ENCODE assay signal across 8 cellular contexts in the genomic region with DNA sequence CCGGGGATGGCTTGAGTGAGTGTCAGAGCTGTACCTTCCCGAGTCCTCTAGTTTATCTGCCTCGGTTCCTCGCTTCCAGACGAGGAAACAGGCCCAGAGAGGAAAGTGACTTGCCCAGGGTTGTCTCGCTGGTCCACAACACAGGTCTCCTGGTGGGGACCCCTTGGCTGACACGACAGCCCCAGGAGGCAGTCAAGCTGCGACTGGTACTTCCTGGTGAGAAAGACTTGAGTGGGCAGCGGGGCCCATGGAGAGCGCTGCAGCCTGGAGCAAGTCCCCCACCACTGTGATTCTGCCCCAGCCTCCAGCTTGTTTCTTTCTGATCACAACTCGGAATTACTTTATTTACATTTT. TPM values are rescaled to one million over a fixed set of nuclear protein-coding genes. Genes with fewer than 3 reads are reported as not detected.
DNase-seq lines count a peak whose midpoint lies in the region; ATAC-seq and TF ChIP-seq lines count a peak whose summit lies in the region.

No MANE protein-coding gene starts in this region.

- no peaks in the 10 kb centered on the region for H3K79me1 ChIP-seq in mesendoderm (ENCODE audit: low read length)

- POLR2A ChIA-PET in BJ (lab: Charles Lee) = interaction anchor here (0.6 kb wide), 1 partner anchor 12 kb away, joined by 8 read pairs; no protein-coding TSS in a partner anchor

- WGBS in mesendoderm (ENCODE audit: extremely low coverage, insufficient coverage, low lambda C conversion rate) = no CpG with 5 or more reads among the region's 11 CpGs

- no peak for DNase-seq in BJ (ENCODE audit: low read depth)
- no peak for DNase-seq in SK-N-MC (ENCODE audit: low read depth, low spot score)
- DNase-seq in mesendoderm = no peak
- no peak for DNase-seq in NCI-H1092 treated with DMSO at 0.1 percent for 48 hours (lab: John Stamatoyannopoulos, UW)
- no peak for DNase-seq in posterior cingulate gyrus
- DNase-seq in kidney tubule cell (ENCODE audit: low spot score) = no peak
- DNase-seq in GF-D8 (lab: John Stamatoyannopoulos, UW) = no peak

- no peaks in the 10 kb centered on the region for H3K9me3 ChIP-seq in SK-N-MC (ENCODE audit: low read depth, low read length)

- no peaks in the 10 kb centered on the region for H3K79me2 ChIP-seq in mesendoderm (ENCODE audit: control insufficient read depth, insufficient read depth, low read length)

- H3K36me3 ChIP-seq in BJ (ENCODE audit: control insufficient read depth, insufficient read depth, low read length) = no peaks in the 10 kb centered on the region
- H3K36me3 ChIP-seq in SK-N-MC (ENCODE audit: insufficient read depth, low read length) = no peaks in the 10 kb centered on the region
- H3K36me3 ChIP-seq in mesendoderm (ENCODE audit: control insufficient read depth, insufficient read depth, low read length) = no peaks in the 10 kb centered on the region

- no peak overlapping the region for H3K9ac ChIP-seq in SK-N-MC (ENCODE audit: insufficient read length)
- no peak overlapping the region for H3K9ac ChIP-seq in mesendoderm (ENCODE audit: low read length)

- no peak overlapping the region for H2AK5ac ChIP-seq in mesendoderm (ENCODE audit: low read length)

- H4K5ac ChIP-seq in mesendoderm (ENCODE audit: low read length) = no peak overlapping the region

- no peak overlapping the region for H3K4ac ChIP-seq in mesendoderm (ENCODE audit: low read depth, low read length)

- H3K4me2 ChIP-seq in mesendoderm (ENCODE audit: low read length) = peak overlapping the region; percentile 2

- H2BK120ac ChIP-seq in mesendoderm (ENCODE audit: low read depth, low read length) = no peak overlapping the region

- no peak overlapping the region for H3K18ac ChIP-seq in mesendoderm (ENCODE audit: low read length)

- H2BK15ac ChIP-seq in mesendoderm (replicated peaks; ENCODE audit: low read depth) = no peak overlapping the region

- H2BK5ac ChIP-seq in mesendoderm (ENCODE audit: low read length) = no peak overlapping the region

- no peak overlapping the region for H3K23ac ChIP-seq in mesendoderm (ENCODE audit: low read length)

- no peaks in the 10 kb centered on the region for H3K4me1 ChIP-seq in mesendoderm (ENCODE audit: control insufficient read depth, low read depth, low read length)

- no peaks in the 10 kb centered on the region for H3K27me3 ChIP-seq in BJ (ENCODE audit: control insufficient read depth, insufficient read depth, low read length)
- H3K27me3 ChIP-seq in mesendoderm (ENCODE audit: insufficient read depth, low read length, poor library complexity) = no peaks in the 10 kb centered on the region

- H3K27ac ChIP-seq in SK-N-MC = no peak overlapping the region
- H3K27ac ChIP-seq in mesendoderm (ENCODE audit: low read depth, low read length) = no peak overlapping the region

- ATAC-seq in GM21619 (IDR thresholded peaks at IDR 0.05; ENCODE audit: unreplicated experiment) = peak; percentile 15

- intact Hi-C loops in posterior cingulate gyrus (cut with DNase I) = no loop called here

- CTCF ChIA-PET in BJ (lab: Yijun Ruan, JAX) = interaction anchor here (1.6 to 1.8 kb wide), 2 partner anchors 14 to 19 kb away, joined by 4 to 5 read pairs; no protein-coding TSS in a partner anchor

- TF ChIP-seq CTCF in BJ (IDR thresholded peaks at IDR 0.05; ENCODE audit: insufficient read depth, low read depth, low read length) = no peak

- H4K8ac ChIP-seq in mesendoderm (ENCODE audit: low read depth, low read length) = no peak overlapping the region

- H3K56ac ChIP-seq in mesendoderm (ENCODE audit: low read length) = no peak overlapping the region

- H3K4me3 ChIP-seq in BJ (ENCODE audit: low read depth, low read length) (peak overlapping the region; percentile 58), SK-N-MC (peak overlapping the region; percentile 89), mesendoderm (ENCODE audit: low read length) (no peak overlapping the region)

RNA-seq across cellular contexts. Expression of gene CHRNA5, which starts 0.6 kb away (rescaled TPM):
- polyA plus RNA-seq in BJ (2011; rRNA removed) = 1.1 and 1.9 TPM in 2 replicates
- 0.10 and 0.33 TPM in 2 replicates for polyA minus RNA-seq in BJ (2011; rRNA and poly(A)+ RNA removed)
- polyA plus RNA-seq in mesendoderm (2013, experiment 1 of 2) = 19.0 TPM
- polyA plus RNA-seq in mesendoderm (2013, experiment 2 of 2) = 19.0 TPM

RNA-seq across cellular contexts. Expression of gene PSMA4, which starts 24.5 kb away (rescaled TPM):
- 115 and 252 TPM in 2 replicates for polyA plus RNA-seq in BJ (2011; rRNA removed)
- polyA minus RNA-seq in BJ (2011; rRNA and poly(A)+ RNA removed) = 28.3 and 28.9 TPM in 2 replicates
- 668 TPM for polyA plus RNA-seq in mesendoderm (2013, experiment 1 of 2)
- 669 TPM for polyA plus RNA-seq in mesendoderm (2013, experiment 2 of 2)

RNA-seq across cellular contexts. Expression of gene CHRNA3, which starts 56.1 kb away (rescaled TPM):
- polyA plus RNA-seq in BJ (2011; rRNA removed) = not detected in 2 replicates
- polyA minus RNA-seq in BJ (2011; rRNA and poly(A)+ RNA removed) = not detected in 2 replicates
- 0.76 TPM for polyA plus RNA-seq in mesendoderm (2013, experiment 1 of 2)
- 1.0 TPM for polyA plus RNA-seq in mesendoderm (2013, experiment 2 of 2)

RNA-seq across cellular contexts. Expression of gene HYKK, which starts 57.3 kb away (rescaled TPM):
- 3.2 and 4.6 TPM in 2 replicates for polyA plus RNA-seq in BJ (2011; rRNA removed)
- polyA minus RNA-seq in BJ (2011; rRNA and poly(A)+ RNA removed) = 1.6 and 2.6 TPM in 2 replicates
- polyA plus RNA-seq in mesendoderm (2013, experiment 1 of 2) = 0.70 TPM
- 0.77 TPM for polyA plus RNA-seq in mesendoderm (2013, experiment 2 of 2)
